In the genomic region with DNA sequence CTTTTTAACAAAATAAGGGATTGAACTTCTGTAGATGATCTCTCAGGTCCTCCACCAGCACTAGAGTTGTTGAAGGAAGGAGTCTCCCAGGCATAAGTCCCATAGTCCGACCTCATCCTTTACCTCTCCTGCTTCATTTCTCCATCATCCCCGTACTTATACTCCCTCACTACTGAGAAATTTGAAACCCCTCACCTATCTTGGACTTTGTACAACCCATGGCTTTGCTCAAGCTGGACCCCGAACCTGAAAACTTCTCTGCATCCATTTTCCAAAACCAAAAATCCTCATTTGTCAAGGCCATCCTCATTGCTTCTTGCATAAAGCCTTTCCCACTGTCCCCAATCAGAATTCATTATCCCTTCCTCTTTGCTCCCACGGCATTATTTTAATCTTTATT, we compare ENCODE assay signal across 8 cellular contexts. TPM values are rescaled to one million over a fixed set of nuclear protein-coding genes. Genes with fewer than 3 reads are reported as not detected.
DNase-seq lines count a peak whose midpoint lies in the region; ATAC-seq lines count a peak whose summit lies in the region.

No MANE protein-coding gene starts in this region.

- H3K4me3 Mint-ChIP-seq in IgD-negative memory B cell = peak overlapping the region; percentile 93 to 98 (median 96)
- peak overlapping the region; percentile 88 for H3K4me3 Mint-ChIP-seq in central memory CD8-positive, alpha-beta T cell
- peak overlapping the region; percentile 83 to 99 (median 96) for H3K4me3 Mint-ChIP-seq in naive B cell

- peaks cover 11 to 22% (median 12%) of the 10 kb centered on the region in 3 donors for H3K4me1 Mint-ChIP-seq in IgD-negative memory B cell
- H3K4me1 Mint-ChIP-seq in central memory CD8-positive, alpha-beta T cell = peaks cover 18% of the 10 kb centered on the region
- peaks cover 16 to 21% (median 20%) of the 10 kb centered on the region in 3 donors for H3K4me1 Mint-ChIP-seq in naive B cell

- H3K27me3 ChIP-seq in ACC112 (ENCODE audit: insufficient read depth, low read length) = no peaks in the 10 kb centered on the region

- peaks cover 13% of the 10 kb centered on the region for H3K4me1 ChIP-seq in ACC112 (ENCODE audit: control insufficient read depth, insufficient read depth, low read length, unreplicated experiment)

- DNase-seq in central memory CD8-positive, alpha-beta T cell (ENCODE audit: low spot score in 2 of 2) = no peak
- DNase-seq in naive B cell = no peak
- no peak for DNase-seq in Kasumi-1 (lab: John Stamatoyannopoulos, UW)
- no peak for DNase-seq in OCI-M2 (lab: John Stamatoyannopoulos, UW; ENCODE audit: unreplicated experiment)
- no peak for DNase-seq in SW480 (ENCODE audit: low spot score)

- no peak overlapping the region for H2AFZ ChIP-seq in ACC112 (ENCODE audit: low read length, unreplicated experiment)

- no peaks in the 10 kb centered on the region for H3K36me3 ChIP-seq in ACC112 (ENCODE audit: insufficient read depth, low read length)

- no peaks in the 10 kb centered on the region for H3K79me2 ChIP-seq in ACC112 (ENCODE audit: control insufficient read depth, insufficient read depth, low read length, unreplicated experiment)

- H3K36me3 Mint-ChIP-seq in IgD-negative memory B cell = peaks cover 5% of the 10 kb centered on the region
- peaks cover 27% of the 10 kb centered on the region for H3K36me3 Mint-ChIP-seq in central memory CD8-positive, alpha-beta T cell (ENCODE audit: insufficient read depth)
- peaks cover 4 to 13% of the 10 kb centered on the region in 2 donors for H3K36me3 Mint-ChIP-seq in naive B cell

- no peak for ATAC-seq in central memory CD8-positive, alpha-beta T cell (replicated peaks; ENCODE audit: extremely low read depth, poor library complexity, severe bottlenecking)
- ATAC-seq in naive B cell (ENCODE audit: low read depth in 2 of 2) (no peak), HG02642 (IDR thresholded peaks at IDR 0.05; ENCODE audit: poor library complexity, unreplicated experiment) (no peak)

- no peaks in the 10 kb centered on the region for H3K9me3 Mint-ChIP-seq in IgD-negative memory B cell
- H3K9me3 Mint-ChIP-seq in central memory CD8-positive, alpha-beta T cell = no peaks in the 10 kb centered on the region
- no peaks in the 10 kb centered on the region for H3K9me3 Mint-ChIP-seq in naive B cell

- H3K27ac Mint-ChIP-seq in IgD-negative memory B cell (peak overlapping the region; percentile 33 to 99 (median 97)), naive B cell (peak overlapping the region; percentile 89 to 98 (median 96))
- H3K27ac Mint-ChIP-seq in central memory CD8-positive, alpha-beta T cell (ENCODE audit: low read depth) = peak overlapping the region; percentile 90

- H3K27ac ChIP-seq in ACC112 (ENCODE audit: low read depth, low read length) = no peak overlapping the region

- H3K4me3 ChIP-seq in ACC112 (ENCODE audit: low read depth, low read length) = peak overlapping the region; percentile 84

- H3K27me3 Mint-ChIP-seq in IgD-negative memory B cell (no peaks in the 10 kb centered on the region), naive B cell (no peaks in the 10 kb centered on the region)
- H3K27me3 Mint-ChIP-seq in central memory CD8-positive, alpha-beta T cell = no peaks in the 10 kb centered on the region

RNA-seq across cellular contexts. Expression of gene NHEJ1, which starts 0.5 kb away (rescaled TPM):
- polyA plus RNA-seq in IgD-negative memory B cell (22.9 TPM), naive B cell (ENCODE audit: low read depth in 6 of 6) (10 to 100 TPM; 24.8 to 31.5 (median 27.7) TPM)

RNA-seq across cellular contexts. Expression of gene SLC23A3, which starts 8.7 kb away (rescaled TPM):
- polyA plus RNA-seq in IgD-negative memory B cell (0.63 TPM), naive B cell (ENCODE audit: low read depth in 6 of 6) (under 1 TPM in 2 of 6 donors, not detected in 4; 0.18 to 0.24 TPM)

RNA-seq across cellular contexts. Expression of gene CNPPD1, which starts 15.6 kb away (rescaled TPM):
- polyA plus RNA-seq in IgD-negative memory B cell (151 TPM), naive B cell (ENCODE audit: low read depth in 6 of 6) (100 to 1,000 TPM; 112 to 157 (median 133) TPM)

RNA-seq across cellular contexts. Expression of gene RETREG2, which starts 17.0 kb away (rescaled TPM):
- polyA plus RNA-seq in IgD-negative memory B cell (55.6 TPM), naive B cell (ENCODE audit: low read depth in 6 of 6) (100 to 1,000 TPM in 1 of 6 donors, 10 to 100 TPM in 5; 54.7 to 113 (median 62.7) TPM)

RNA-seq across cellular contexts. Expression of gene ZFAND2B, which starts 45.5 kb away (rescaled TPM):
- polyA plus RNA-seq in IgD-negative memory B cell = 64.8 TPM
- polyA plus RNA-seq in naive B cell (ENCODE audit: low read depth in 6 of 6) = 10 to 100 TPM; 50.7 to 77.7 (median 57.9) TPM
